In genomic region chr13:70668983-70669382, GRCh38 we compare ENCODE assay signal across 14 cellular contexts.
DNase-seq lines count a peak whose midpoint lies in the region; ATAC-seq, FAIRE-seq and TF ChIP-seq lines count a peak whose summit lies in the region.
"Had no signal": no experiment of that assay in that cellular context is flagged by ENCODE, and none has a peak within 500 bp of the region (broad histone marks: within the 10 kb centered on the region; RNA-seq: fewer than 3 reads in every experiment).

No MANE protein-coding gene starts in this region.

- no peak overlapping the region for H3K27ac ChIP-seq in endothelial cell of umbilical vein (ENCODE audit: insufficient read depth, low read depth, low read length)
- H3K27ac ChIP-seq in mesenchymal stem cell (ENCODE audit: low read length, poor library complexity, severe bottlenecking), result no peak overlapping the region
- no peak overlapping the region for H3K27ac ChIP-seq in heart right ventricle
- H3K27ac ChIP-seq: GM23248, HL-60 had no signal

- ATAC-seq in heart right ventricle (no peak), GM18505 (IDR thresholded peaks at IDR 0.05; ENCODE audit: unreplicated experiment) (no peak)
- ATAC-seq: Right ventricle myocardium inferior had no signal

- H3K9me1 ChIP-seq in endothelial cell of umbilical vein (replicated peaks; ENCODE audit: control insufficient read depth, extremely low read depth, insufficient read depth, low read length), result no peaks in the 10 kb centered on the region

- H3K14ac ChIP-seq in mesenchymal stem cell (ENCODE audit: low read length in 2 of 2), result no peak overlapping the region

- H2AFZ ChIP-seq in endothelial cell of umbilical vein (ENCODE audit: low read depth, low read length), result no peak overlapping the region
- no peak overlapping the region for H2AFZ ChIP-seq in mesenchymal stem cell (ENCODE audit: low read depth, low read length)
- H2AFZ ChIP-seq: GM23248 had no signal

- H3K9ac ChIP-seq in endothelial cell of umbilical vein (replicated peaks; ENCODE audit: extremely low read depth, insufficient read depth, low read length) (no peak overlapping the region), mesenchymal stem cell (ENCODE audit: low read length) (no peak overlapping the region)
- H3K9ac ChIP-seq: GM23248 had no signal

- CTCF ChIA-PET in endothelial cell of umbilical vein (lab: Charles Lee), result no interaction called here

- FAIRE-seq in endothelial cell of umbilical vein (lab: Jason Lieb, UNC), result no peak

- H3K27me3 ChIP-seq in endothelial cell of umbilical vein (ENCODE audit: control insufficient read depth in 2 of 2, insufficient read depth in 2 of 2, low read length in 2 of 2) (no peaks in the 10 kb centered on the region), mesenchymal stem cell (ENCODE audit: control insufficient read depth in 1 of 2, insufficient read depth in 1 of 2, low read length in 2 of 2) (no peaks in the 10 kb centered on the region), heart right ventricle (no peaks in the 10 kb centered on the region)

- H2BK15ac ChIP-seq in mesenchymal stem cell (ENCODE audit: low read depth, poor library complexity, severe bottlenecking), result no peak overlapping the region

- H2BK5ac ChIP-seq in mesenchymal stem cell (ENCODE audit: low read depth, low read length, poor library complexity, severe bottlenecking), result no peak overlapping the region

- no peak overlapping the region for H3K18ac ChIP-seq in mesenchymal stem cell (ENCODE audit: low read depth in 1 of 2, low read length in 2 of 2)

- H2BK120ac ChIP-seq in mesenchymal stem cell (ENCODE audit: low read depth, low read length), result no peak overlapping the region

- no peaks in the 10 kb centered on the region for H3K79me2 ChIP-seq in endothelial cell of umbilical vein (ENCODE audit: control insufficient read depth, insufficient read depth, low read length)

- H3K36me3 ChIP-seq in endothelial cell of umbilical vein (ENCODE audit: control insufficient read depth in 2 of 2, extremely low read depth in 1 of 2, insufficient read depth in 2 of 2, low read length in 2 of 2) (no peaks in the 10 kb centered on the region), mesenchymal stem cell (ENCODE audit: control insufficient read depth in 1 of 2, insufficient read depth in 2 of 2, low read depth in 1 of 2, low read length in 2 of 2) (no peaks in the 10 kb centered on the region), heart right ventricle (no peaks in the 10 kb centered on the region)

- H4K20me1 ChIP-seq in endothelial cell of umbilical vein (replicated peaks; ENCODE audit: control insufficient read depth, extremely low read depth, insufficient read depth, low read length), result no peaks in the 10 kb centered on the region

- H3K23ac ChIP-seq in mesenchymal stem cell (ENCODE audit: low read length in 2 of 2), result no peak overlapping the region

- no peak overlapping the region for H3K4me2 ChIP-seq in endothelial cell of umbilical vein (ENCODE audit: insufficient read depth, low read length)
- H3K4me2 ChIP-seq in mesenchymal stem cell (ENCODE audit: low read length, poor library complexity, severe bottlenecking), result no peak overlapping the region

- H3K79me1 ChIP-seq in mesenchymal stem cell (replicated peaks; ENCODE audit: low read length, poor library complexity, severe bottlenecking), result no peaks in the 10 kb centered on the region

- H3K4me3 ChIP-seq in endothelial cell of umbilical vein (replicated peaks in 1 of 3; ENCODE audit: insufficient read depth in 1 of 3, low read depth in 1 of 3, low read length in 3 of 3) (no peak overlapping the region), mesenchymal stem cell (ENCODE audit: insufficient read depth in 1 of 2, low read depth in 1 of 2, low read length in 2 of 2) (no peak overlapping the region), heart right ventricle (no peak overlapping the region)
- H3K4me3 ChIP-seq: GM23248 had no signal

- H3K4me1 ChIP-seq in endothelial cell of umbilical vein (ENCODE audit: control insufficient read depth, extremely low read depth, insufficient read depth, low read length) (peaks cover 3% of the 10 kb centered on the region), mesenchymal stem cell (ENCODE audit: control insufficient read depth, insufficient read depth, low read depth, low read length) (no peaks in the 10 kb centered on the region), heart right ventricle (no peaks in the 10 kb centered on the region)

- no peak overlapping the region for H4K8ac ChIP-seq in mesenchymal stem cell (ENCODE audit: low read length)

- BruUV-seq in endothelial cell of umbilical vein (replicated peaks; lab: Mats Ljungman, UMichigan), result no TSS peak

- TF ChIP-seq CTCF in endothelial cell of umbilical vein (IDR thresholded peaks at IDR 0.05; ENCODE audit: extremely low read depth in 1 of 2, insufficient read depth in 1 of 2, low read depth in 1 of 2, low read length in 2 of 2) (no peak), heart right ventricle (IDR thresholded peaks at IDR 0.05) (no peak)

- intact Hi-C loops in endothelial cell of umbilical vein (cut with micrococcal nuclease) (no loop called here), heart right ventricle (cut with DNase I) (no loop called here)

- dilution Hi-C loops in endothelial cell of umbilical vein (cut with MboI; ENCODE audit: extremely low pct_ligation_motif_present, low sequenced_read_pairs), result no loop called here

- DNase-seq in ELR (ENCODE audit: low read depth) (peak; percentile 32), NCI-H774 (lab: John Stamatoyannopoulos, UW) (peak; percentile 2), endothelial cell of umbilical vein (ENCODE audit: low read depth, low spot score) (peak; percentile 70), mesenchymal stem cell (peak; percentile 17), anterior cingulate cortex (lab: John Stamatoyannopoulos, UW) (no peak), heart right ventricle (no peak)
- DNase-seq: C1 segment of cervical spinal cord, GM23248, KBM-7, NCI-H1417 treated with DMSO at 0.1 percent for 48 hours, NCI-H1930 had no signal

- H3K9me3 ChIP-seq in endothelial cell of umbilical vein (replicated peaks; ENCODE audit: control insufficient read depth, insufficient read depth, low read length) (no peaks in the 10 kb centered on the region), mesenchymal stem cell (ENCODE audit: control insufficient read depth, low read length) (no peaks in the 10 kb centered on the region), heart right ventricle (peaks cover 0 to 3% (median 0%) of the 10 kb centered on the region in 11 donors)

- TF ChIP-seq POLR2A in endothelial cell of umbilical vein (IDR thresholded peaks at IDR 0.05; ENCODE audit: low read depth, low read length) (no peak), GM18505 (IDR thresholded peaks at IDR 0.05; ENCODE audit: borderline replicate concordance, extremely low read depth, insufficient read depth, insufficient read length) (no peak)

- no peak overlapping the region for H3K4ac ChIP-seq in mesenchymal stem cell (ENCODE audit: low read depth in 1 of 2, low read length in 2 of 2)

- H2BK12ac ChIP-seq in mesenchymal stem cell (ENCODE audit: low read length in 2 of 2), result no peak overlapping the region

- H2AK5ac ChIP-seq in mesenchymal stem cell (ENCODE audit: low read length, severe bottlenecking), result no peak overlapping the region

- H4K91ac ChIP-seq in mesenchymal stem cell (ENCODE audit: low read length), result no peak overlapping the region

- POLR2A ChIA-PET in endothelial cell of umbilical vein (lab: Charles Lee), result interaction anchor here (0.6 kb wide), 1 partner anchor 143 kb away, joined by 3 read pairs; no protein-coding TSS in a partner anchor

TF ChIP-seq in endothelial cell of umbilical vein, 7 proteins besides CTCF, POLR2A, EP300 and RAD21:
- TF ChIP-seq MYC (IDR thresholded peaks at IDR 0.05; ENCODE audit: low read depth, low read length) (no peak), FOS (IDR thresholded peaks at IDR 0.05; ENCODE audit: borderline replicate concordance, insufficient read depth, low read length) (no peak), POLR2AphosphoS5 (IDR thresholded peaks at IDR 0.05; ENCODE audit: insufficient read depth, low read depth, low read length) (no peak), GATA2 (IDR thresholded peaks at IDR 0.05; ENCODE audit: insufficient read depth, insufficient read length, low read depth, low read length) (peak; percentile 24), EZH2 (IDR thresholded peaks at IDR 0.05; ENCODE audit: borderline replicate concordance, low read depth, low read length, severe bottlenecking) (no peak), JUN (IDR thresholded peaks at IDR 0.05; ENCODE audit: borderline replicate concordance, insufficient read depth, insufficient read length, low read depth) (peak; percentile 28)
- TF ChIP-seq, protein P1, sequence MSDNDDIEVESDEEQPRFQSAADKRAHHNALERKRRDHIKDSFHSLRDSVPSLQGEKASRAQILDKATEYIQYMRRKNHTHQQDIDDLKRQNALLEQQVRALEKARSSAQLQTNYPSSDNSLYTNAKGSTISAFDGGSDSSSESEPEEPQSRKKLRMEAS (IDR thresholded peaks at IDR 0.05; ENCODE audit: insufficient read depth, insufficient read length), result no peak

Comparison
In these comparisons a context has a peak if more than half of its experiments do, and no peak if none do; other contexts are left out.
1. DNase-seq: peak in ELR (single experiment), NCI-H774 (single experiment), endothelial cell of umbilical vein (single experiment) and mesenchymal stem cell (single experiment); none in anterior cingulate cortex (0 of 58) and heart right ventricle (0 of 2).